ENCODE assay signal across 20 cellular contexts in the genomic region with DNA sequence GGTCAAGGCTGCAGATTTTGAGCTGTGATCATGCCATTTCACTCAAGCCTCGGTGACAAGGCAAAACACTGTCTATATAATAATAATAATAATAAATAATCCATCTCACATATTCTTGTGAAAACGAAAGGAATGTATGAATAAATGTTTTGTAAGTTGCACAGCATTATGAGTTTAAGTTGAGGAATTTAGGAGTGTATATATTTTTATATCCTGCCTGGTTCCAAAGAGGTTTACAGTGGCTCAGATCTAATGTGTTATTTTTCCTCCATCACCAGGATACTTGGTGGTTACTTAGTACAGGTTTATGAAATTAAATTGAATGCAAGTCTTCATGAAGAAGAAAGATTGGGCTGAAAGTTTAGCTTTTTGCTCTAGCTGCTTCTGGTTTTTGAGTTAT.
DNase-seq lines count a peak whose midpoint lies in the region; ATAC-seq and TF ChIP-seq lines count a peak whose summit lies in the region.
"Had no signal": no experiment of that assay in that cellular context is flagged by ENCODE, and none has a peak within 500 bp of the region (broad histone marks: within the 10 kb centered on the region; RNA-seq: fewer than 3 reads in every experiment).

No MANE protein-coding gene starts in this region.

- H3K27me3 ChIP-seq in adipocyte (replicated peaks; ENCODE audit: control insufficient read depth, insufficient read depth, low read length), result no peaks in the 10 kb centered on the region

- H3K27ac Mint-ChIP-seq in HFFc6, result peak overlapping the region; percentile 81
- peak overlapping the region in 2 of 3 experiments; percentile 43 to 52 for H3K27ac Mint-ChIP-seq in nephron
- H3K27ac Mint-ChIP-seq: B cell had no signal

- peaks cover 70% of the 10 kb centered on the region for H3K36me3 Mint-ChIP-seq in HFFc6 (ENCODE audit: low read depth)
- H3K36me3 Mint-ChIP-seq in nephron (ENCODE audit: low read depth), result peaks cover 79% of the 10 kb centered on the region

- TF ChIP-seq CTCF in AG04449 (IDR thresholded peaks at IDR 0.05; ENCODE audit: insufficient read depth, low read length, missing control alignments) (no peak), HFFc6 (IDR thresholded peaks at IDR 0.05) (no peak), nephron (IDR thresholded peaks at IDR 0.05; ENCODE audit: unreplicated experiment in 3 of 3) (no peak)

- POLR2A ChIA-PET in AG04449 (lab: Yijun Ruan, JAX), result no interaction called here

- peaks cover 10% of the 10 kb centered on the region; the same call in 1 of the 2 replicates for H3K9me3 Mint-ChIP-seq in HFFc6
- peaks cover 2% of the 10 kb centered on the region for H3K9me3 Mint-ChIP-seq in nephron

- peaks cover 21% of the 10 kb centered on the region for H3K36me3 ChIP-seq in adipocyte (ENCODE audit: control insufficient read depth, insufficient read depth, low read length, severe bottlenecking)

- H3K9ac ChIP-seq in adipocyte (ENCODE audit: low read length), result no peak overlapping the region

- peak overlapping the region; percentile 27 for H3K4me3 Mint-ChIP-seq in HFFc6
- no peak overlapping the region for H3K4me3 Mint-ChIP-seq in nephron
- H3K4me3 Mint-ChIP-seq: B cell, CD14-positive monocyte had no signal

- CTCF ChIA-PET in AG04449 (lab: Yijun Ruan, JAX), result interaction anchor here (1.5 to 5.1 kb wide), 5 partner anchors 12 to 302 kb away, joined by 4 to 27 read pairs (median 9); no protein-coding TSS in a partner anchor

- H3K4me1 Mint-ChIP-seq in HFFc6 (ENCODE audit: low read depth) (peaks cover 50% of the 10 kb centered on the region), nephron (peaks cover 10% of the 10 kb centered on the region)
- H3K4me1 Mint-ChIP-seq: B cell, CD14-positive monocyte had no signal

- intact Hi-C loops in cardiac septum (cut with DNase I), result no loop called here

- DNase-seq in AG04449 (ENCODE audit: low read depth, low spot score) (peak; percentile 21), HFFc6 (peak; percentile 6), adipocyte (ENCODE audit: low read depth) (peak; percentile 25), cardiac septum (ENCODE audit: low spot score) (no peak), UCSD-AML1 (lab: John Stamatoyannopoulos, UW; ENCODE audit: unreplicated experiment) (no peak)
- DNase-seq in activated effector memory CD4-positive, alpha-beta T cell treated with Interleukin-2 at 50 U/mL for 16 hours, result no peak
- DNase-seq: 8988T, MV-4-11, NCI-H1105 treated with DMSO at 0.1 percent for 48 hours, NCI-H1694, NCI-H2081, NCI-H446, NCI-H526, Right ventricle myocardium superior had no signal

- H3K27me3 Mint-ChIP-seq in HFFc6 (ENCODE audit: insufficient read depth) (peaks cover 5% of the 10 kb centered on the region), nephron (ENCODE audit: low read depth) (no peaks in the 10 kb centered on the region)
- H3K27me3 Mint-ChIP-seq: B cell had no signal

- no peaks in the 10 kb centered on the region for H3K9me3 ChIP-seq in adipocyte (ENCODE audit: control insufficient read depth, low read length)
- H3K9me3 ChIP-seq: HAP-1 had no signal

- peaks cover 20% of the 10 kb centered on the region for H3K4me1 ChIP-seq in adipocyte (ENCODE audit: control insufficient read depth, insufficient read depth, low read length)
- H3K4me1 ChIP-seq: HAP-1 had no signal

- no peak for ATAC-seq in HG02610 (IDR thresholded peaks at IDR 0.05; ENCODE audit: unreplicated experiment)
- ATAC-seq: GM12878 had no signal

- H3K4me3 ChIP-seq in AG04449 (ENCODE audit: low read depth, low read length), result no peak overlapping the region
- no peak overlapping the region for H3K4me3 ChIP-seq in adipocyte (ENCODE audit: low read length)
- H3K4me3 ChIP-seq: GM12878, HAP-1 had no signal

Comparison
In these comparisons a context has a peak if more than half of its experiments do, and no peak if none do; other contexts are left out.
1. DNase-seq: peak in AG04449 (single experiment), HFFc6 (single experiment) and adipocyte (single experiment); none in cardiac septum (single experiment), UCSD-AML1 (single experiment) and activated effector memory CD4-positive, alpha-beta T cell treated with Interleukin-2 at 50 U/mL for 16 hours (single experiment).